ENCODE assay signal across 8 cellular contexts in the genomic region with DNA sequence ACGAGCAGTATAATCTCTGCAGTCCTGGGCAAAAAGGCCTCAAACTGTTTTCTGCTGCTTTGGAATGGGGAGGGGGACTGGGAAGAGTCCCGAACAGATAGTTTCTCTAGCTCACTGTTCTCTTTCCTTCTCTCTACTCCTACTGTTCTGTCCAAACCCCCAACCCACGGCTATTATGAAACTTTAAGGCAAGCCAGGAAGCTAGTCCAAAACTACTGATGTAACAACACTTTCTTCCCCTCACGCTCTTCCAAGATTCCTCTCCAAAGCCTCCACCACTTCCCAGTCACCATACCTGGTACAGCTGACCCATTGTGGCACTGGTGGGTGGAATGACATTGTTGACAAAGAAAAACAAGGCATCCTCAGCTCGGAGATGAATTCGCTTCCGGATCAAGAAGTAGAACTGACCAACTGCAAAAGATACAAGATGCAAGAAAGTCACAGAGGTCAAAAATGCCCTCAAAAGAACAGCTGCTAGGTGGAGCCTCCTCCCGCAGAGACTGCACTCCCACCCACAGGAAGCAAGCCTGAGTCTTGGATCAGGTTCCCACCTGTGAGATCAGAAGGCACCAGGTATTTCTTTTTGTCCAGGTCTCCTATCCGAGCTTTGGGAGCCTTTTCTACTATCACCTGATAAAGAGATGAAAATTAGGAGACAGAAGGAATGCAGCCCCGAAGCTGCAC. TPM values are rescaled to one million over a fixed set of nuclear protein-coding genes. Genes with fewer than 3 reads are reported as not detected.
DNase-seq lines count a peak whose midpoint lies in the region; ATAC-seq, FAIRE-seq and TF ChIP-seq lines count a peak whose summit lies in the region.

No MANE protein-coding gene starts in this region.

- H3K27ac ChIP-seq in naive thymus-derived CD4-positive, alpha-beta T cell (ENCODE audit: low read depth, low read length), result peak overlapping the region; percentile 92

- H3K27me3 Mint-ChIP-seq in IgD-negative memory B cell, result no peaks in the 10 kb centered on the region
- H3K27me3 Mint-ChIP-seq in naive thymus-derived CD4-positive, alpha-beta T cell, result peaks cover 0 to 5% (median 0%) of the 10 kb centered on the region in 5 donors

- H3K4me3 Mint-ChIP-seq in IgD-negative memory B cell, result peak overlapping the region; percentile 87 to 98 (median 97)
- peak overlapping the region; percentile 88 to 98 (median 96) for H3K4me3 Mint-ChIP-seq in naive thymus-derived CD4-positive, alpha-beta T cell

- no peak for TF ChIP-seq CTCF in AG10803 (conservative IDR thresholded peaks at IDR 0.05; ENCODE audit: low read length)
- TF ChIP-seq CTCF in choroid plexus epithelial cell (conservative IDR thresholded peaks at IDR 0.05; ENCODE audit: low read depth, low read length), result no peak

- H3K4me3 ChIP-seq in AG10803 (ENCODE audit: low read length), result peak overlapping the region; percentile 100
- H3K4me3 ChIP-seq in choroid plexus epithelial cell (ENCODE audit: low read depth, low read length), result peak overlapping the region; percentile 93
- peak overlapping the region; percentile 100 for H3K4me3 ChIP-seq in naive thymus-derived CD4-positive, alpha-beta T cell (ENCODE audit: low read length)

- CTCF ChIA-PET in naive thymus-derived CD4-positive, alpha-beta T cell (lab: Charles Lee), result interaction anchor here (0.7 to 1.8 kb wide), 3 partner anchors 10 to 274 kb away, joined by 3 to 6 read pairs (median 4); a partner anchor contains a TSS

- intact Hi-C loops in naive thymus-derived CD4-positive, alpha-beta T cell (cut with micrococcal nuclease), result loop anchor here in 1 of 2 donors (5.0 kb wide), 1 partner anchor 589 kb away; a partner anchor contains a TSS

- H3K27ac Mint-ChIP-seq in IgD-negative memory B cell, result peak overlapping the region; percentile 97 to 100 (median 99)
- peak overlapping the region; percentile 96 to 100 (median 98) for H3K27ac Mint-ChIP-seq in naive thymus-derived CD4-positive, alpha-beta T cell

- no peaks in the 10 kb centered on the region for H3K27me3 ChIP-seq in naive thymus-derived CD4-positive, alpha-beta T cell (ENCODE audit: control insufficient read depth in 2 of 2, insufficient read depth in 2 of 2, low read length in 2 of 2)

- FAIRE-seq in urothelium cell line (lab: Jason Lieb, UNC), result no peak
- no peak for FAIRE-seq in frontal cortex (lab: Jason Lieb, UNC)

- H3K36me3 ChIP-seq in naive thymus-derived CD4-positive, alpha-beta T cell (ENCODE audit: control insufficient read depth in 2 of 3, insufficient read depth in 3 of 3, low read length in 3 of 3), result peaks cover 8 to 44% (median 19%) of the 10 kb centered on the region in 3 experiments

- peaks cover 22 to 37% of the 10 kb centered on the region in 2 donors for H3K4me1 ChIP-seq in naive thymus-derived CD4-positive, alpha-beta T cell (ENCODE audit: control insufficient read depth in 2 of 2, insufficient read depth in 2 of 2, low read length in 2 of 2)

- peaks cover 27 to 38% (median 37%) of the 10 kb centered on the region in 3 donors for H3K4me1 Mint-ChIP-seq in IgD-negative memory B cell
- peaks cover 31 to 51% (median 46%) of the 10 kb centered on the region in 7 donors for H3K4me1 Mint-ChIP-seq in naive thymus-derived CD4-positive, alpha-beta T cell

- ATAC-seq in naive thymus-derived CD4-positive, alpha-beta T cell, result no peak
- no peak for ATAC-seq in HG03457 (IDR thresholded peaks at IDR 0.05; ENCODE audit: unreplicated experiment)

- peaks cover 8% of the 10 kb centered on the region for H3K36me3 Mint-ChIP-seq in IgD-negative memory B cell
- peaks cover 7 to 31% (median 21%) of the 10 kb centered on the region in 5 donors for H3K36me3 Mint-ChIP-seq in naive thymus-derived CD4-positive, alpha-beta T cell

- peak; percentile 36 for DNase-seq in AG10803 (ENCODE audit: low read depth)
- DNase-seq in choroid plexus epithelial cell (ENCODE audit: low read depth), result no peak
- DNase-seq in naive thymus-derived CD4-positive, alpha-beta T cell, result no peak
- no peak for DNase-seq in urothelium cell line (ENCODE audit: low spot score)
- no peak for DNase-seq in frontal cortex (ENCODE audit: low spot score in 2 of 2)
- DNase-seq in NCI-H1105 treated with DMSO at 0.1 percent for 48 hours (lab: John Stamatoyannopoulos, UW), result no peak

- H3K9me3 Mint-ChIP-seq in IgD-negative memory B cell, result no peaks in the 10 kb centered on the region
- peaks cover 0 to 9% (median 0%) of the 10 kb centered on the region in 11 donors for H3K9me3 Mint-ChIP-seq in naive thymus-derived CD4-positive, alpha-beta T cell

- POLR2A ChIA-PET in naive thymus-derived CD4-positive, alpha-beta T cell (lab: Charles Lee), result interaction anchor here (0.7 to 14.4 kb wide), 9 partner anchors 8 to 446 kb away, joined by 3 to 265 read pairs (median 13); a partner anchor contains a TSS

- no peaks in the 10 kb centered on the region for H3K9me3 ChIP-seq in naive thymus-derived CD4-positive, alpha-beta T cell (ENCODE audit: control insufficient read depth in 2 of 3, low read length in 3 of 3)

RNA-seq across cellular contexts. Expression of a gene that starts 1.1 kb away (rescaled TPM):
- 1,138 TPM for polyA plus RNA-seq in IgD-negative memory B cell
- total RNA-seq in naive thymus-derived CD4-positive, alpha-beta T cell, result 100 to 1,000 TPM; 214 to 427 (median 286) TPM
- polyA plus RNA-seq in naive thymus-derived CD4-positive, alpha-beta T cell, result 100 to 1,000 TPM; 656 to 950 TPM
- 108 TPM for total RNA-seq in frontal cortex

RNA-seq across cellular contexts. Expression of a gene that starts 1.9 kb away (rescaled TPM):
- polyA plus RNA-seq in IgD-negative memory B cell, result 38.2 TPM
- 10 to 100 TPM; 12.3 to 58.7 (median 55.2) TPM for total RNA-seq in naive thymus-derived CD4-positive, alpha-beta T cell
- polyA plus RNA-seq in naive thymus-derived CD4-positive, alpha-beta T cell, result 10 to 100 TPM; 16.0 to 41.3 TPM
- 34.6 TPM for total RNA-seq in frontal cortex

RNA-seq across cellular contexts. Expression of a gene that starts 6.9 kb away (rescaled TPM):
- 32.3 TPM for polyA plus RNA-seq in IgD-negative memory B cell
- 10 to 100 TPM; 51.2 to 91.5 (median 52.3) TPM for total RNA-seq in naive thymus-derived CD4-positive, alpha-beta T cell
- 10 to 100 TPM; 15.1 to 31.1 TPM for polyA plus RNA-seq in naive thymus-derived CD4-positive, alpha-beta T cell
- total RNA-seq in frontal cortex, result 53.4 TPM

RNA-seq across cellular contexts. Expression of a gene that starts 10.3 kb away (rescaled TPM):
- 48.7 TPM for polyA plus RNA-seq in IgD-negative memory B cell
- total RNA-seq in naive thymus-derived CD4-positive, alpha-beta T cell, result 100 to 1,000 TPM in 4 of 5 experiments, 10 to 100 TPM in 1; 96.8 to 173 (median 133) TPM
- polyA plus RNA-seq in naive thymus-derived CD4-positive, alpha-beta T cell, result 10 to 100 TPM; 38.3 to 45.4 TPM
- 18.8 TPM for total RNA-seq in frontal cortex

RNA-seq across cellular contexts. Expression of a gene that starts 10.8 kb away (rescaled TPM):
- polyA plus RNA-seq in IgD-negative memory B cell, result 86.8 TPM
- 10 to 100 TPM; 26.9 to 49.1 (median 32.9) TPM for total RNA-seq in naive thymus-derived CD4-positive, alpha-beta T cell
- 10 to 100 TPM; 60.4 to 89.9 TPM for polyA plus RNA-seq in naive thymus-derived CD4-positive, alpha-beta T cell
- total RNA-seq in frontal cortex, result 26.9 TPM
